Comparison of ENCODE assay signal across 1 cellular context in genomic region chr9:137223078-137224040, GRCh38.
TF ChIP-seq lines count a peak whose summit lies in the region.

No MANE protein-coding gene starts in this region.

TF ChIP-seq in HepG2, 621 proteins besides CTCF, POLR2A, EP300 and RAD21 (continued from another document and continues in another):
- TF ChIP-seq ZNF142 (CRISPR knock-in tag; IDR thresholded peaks at IDR 0.05) (peak; percentile 21; the same call in 1 of the 2 replicates), ZNF615 (CRISPR knock-in tag; IDR thresholded peaks at IDR 0.05; ENCODE audit: borderline replicate concordance) (no peak; the same call in 1 of the 2 replicates), MAF1 (CRISPR knock-in tag; IDR thresholded peaks at IDR 0.05; ENCODE audit: borderline replicate concordance) (no peak), ZNF337 (CRISPR knock-in tag; IDR thresholded peaks at IDR 0.05; ENCODE audit: borderline replicate concordance, low read depth) (no peak), JUN (CRISPR knock-in tag; IDR thresholded peaks at IDR 0.05) (no peak), ZNF543 (CRISPR knock-in tag; IDR thresholded peaks at IDR 0.05) (no peak), ZNF432 (CRISPR knock-in tag; IDR thresholded peaks at IDR 0.05; ENCODE audit: borderline replicate concordance) (no peak), TRAFD1 (CRISPR knock-in tag; IDR thresholded peaks at IDR 0.05; ENCODE audit: borderline replicate concordance) (no peak; the same call in 1 of the 2 replicates), SMYD3 (CRISPR knock-in tag; IDR thresholded peaks at IDR 0.05) (no peak), ZNF431 (CRISPR knock-in tag; IDR thresholded peaks at IDR 0.05; ENCODE audit: borderline replicate concordance, low read depth) (no peak), TEAD3 (CRISPR knock-in tag; optimal IDR thresholded peaks at IDR 0.05; ENCODE audit: borderline replicate concordance) (no peak), ZNF30 (CRISPR knock-in tag; IDR thresholded peaks at IDR 0.05) (no peak), BATF2 (CRISPR knock-in tag; IDR thresholded peaks at IDR 0.05) (0 out of 2 replicates have a peak, but pooled peaks have one; percentile 75), MED13 (CRISPR knock-in tag; IDR thresholded peaks at IDR 0.05) (no peak), ZBTB44 (CRISPR knock-in tag; IDR thresholded peaks at IDR 0.05) (no peak), FOXM1 (CRISPR knock-in tag; IDR thresholded peaks at IDR 0.05) (no peak), PHF20 (CRISPR knock-in tag; IDR thresholded peaks at IDR 0.05) (peak; percentile 78), RBM39 (IDR thresholded peaks at IDR 0.05; ENCODE audit: low read depth, low read length, poor library complexity, severe bottlenecking) (no peak), HHEX (CRISPR knock-in tag; IDR thresholded peaks at IDR 0.05) (no peak), CCDC6 (CRISPR knock-in tag; IDR thresholded peaks at IDR 0.05) (no peak), NFRKB (IDR thresholded peaks at IDR 0.05) (no peak), ZFYVE20 (CRISPR knock-in tag; IDR thresholded peaks at IDR 0.05; ENCODE audit: borderline replicate concordance, low read depth) (no peak), ARNTL (CRISPR knock-in tag; IDR thresholded peaks at IDR 0.05) (no peak), GLI4 (CRISPR knock-in tag; IDR thresholded peaks at IDR 0.05; ENCODE audit: borderline replicate concordance) (no peak), ZNF749 (CRISPR knock-in tag; IDR thresholded peaks at IDR 0.05; ENCODE audit: borderline replicate concordance) (no peak), ZNF772 (CRISPR knock-in tag; IDR thresholded peaks at IDR 0.05) (no peak; the same call in 1 of the 2 replicates), ZFP91 (CRISPR knock-in tag; IDR thresholded peaks at IDR 0.05; ENCODE audit: borderline replicate concordance) (peak; percentile 55; the same call in 1 of the 2 replicates), JARID2 (CRISPR knock-in tag; IDR thresholded peaks at IDR 0.05; ENCODE audit: insufficient replicate concordance) (no peak), DMAP1 (CRISPR knock-in tag; IDR thresholded peaks at IDR 0.05) (0 out of 2 replicates have a peak, but pooled peaks have one; percentile 4), POGZ (CRISPR knock-in tag; IDR thresholded peaks at IDR 0.05) (no peak), RFX5 (IDR thresholded peaks at IDR 0.05; ENCODE audit: low read depth, low read length) (no peak), NCOR1 (IDR thresholded peaks at IDR 0.05; ENCODE audit: borderline replicate concordance, low read length) (no peak), ZNF609 (CRISPR knock-in tag; IDR thresholded peaks at IDR 0.05; ENCODE audit: borderline replicate concordance) (peak; percentile 12; the same call in 1 of the 2 replicates), ZNF101 (CRISPR knock-in tag; IDR thresholded peaks at IDR 0.05; ENCODE audit: borderline replicate concordance, low read depth) (no peak), FIP1L1 (IDR thresholded peaks at IDR 0.05; ENCODE audit: borderline replicate concordance, insufficient read depth, low read depth, low read length) (0 out of 2 replicates have a peak, but pooled peaks have one; percentile 11), ZNF274 (CRISPR knock-in tag; IDR thresholded peaks at IDR 0.05) (peak; percentile 64; the same call in 1 of the 2 replicates), KDM4B (CRISPR knock-in tag; IDR thresholded peaks at IDR 0.05) (no peak), HNRNPK (IDR thresholded peaks at IDR 0.05; ENCODE audit: low read depth, low read length, poor library complexity, severe bottlenecking) (no peak), FOXK1 (CRISPR knock-in tag; IDR thresholded peaks at IDR 0.05; ENCODE audit: borderline replicate concordance, low read depth) (no peak), HOXA5 (CRISPR knock-in tag; IDR thresholded peaks at IDR 0.05) (no peak; the same call in 1 of the 2 replicates), SMAD9 (CRISPR knock-in tag; IDR thresholded peaks at IDR 0.05) (no peak), KLF15 (CRISPR knock-in tag; IDR thresholded peaks at IDR 0.05; ENCODE audit: borderline replicate concordance) (no peak)
- TF ChIP-seq, protein P1, sequence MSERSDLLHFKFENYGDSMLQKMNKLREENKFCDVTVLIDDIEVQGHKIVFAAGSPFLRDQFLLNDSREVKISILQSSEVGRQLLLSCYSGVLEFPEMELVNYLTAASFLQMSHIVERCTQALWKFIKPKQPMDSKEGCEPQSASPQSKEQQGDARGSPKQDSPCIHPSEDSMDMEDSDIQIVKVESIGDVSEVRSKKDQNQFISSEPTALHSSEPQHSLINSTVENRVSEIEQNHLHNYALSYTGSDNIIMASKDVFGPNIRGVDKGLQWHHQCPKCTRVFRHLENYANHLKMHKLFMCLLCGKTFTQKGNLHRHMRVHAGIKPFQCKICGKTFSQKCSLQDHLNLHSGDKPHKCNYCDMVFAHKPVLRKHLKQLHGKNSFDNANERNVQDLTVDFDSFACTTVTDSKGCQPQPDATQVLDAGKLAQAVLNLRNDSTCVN (CRISPR knock-in tag; IDR thresholded peaks at IDR 0.05; ENCODE audit: borderline replicate concordance): no peak
- TF ChIP-seq, protein P2, sequence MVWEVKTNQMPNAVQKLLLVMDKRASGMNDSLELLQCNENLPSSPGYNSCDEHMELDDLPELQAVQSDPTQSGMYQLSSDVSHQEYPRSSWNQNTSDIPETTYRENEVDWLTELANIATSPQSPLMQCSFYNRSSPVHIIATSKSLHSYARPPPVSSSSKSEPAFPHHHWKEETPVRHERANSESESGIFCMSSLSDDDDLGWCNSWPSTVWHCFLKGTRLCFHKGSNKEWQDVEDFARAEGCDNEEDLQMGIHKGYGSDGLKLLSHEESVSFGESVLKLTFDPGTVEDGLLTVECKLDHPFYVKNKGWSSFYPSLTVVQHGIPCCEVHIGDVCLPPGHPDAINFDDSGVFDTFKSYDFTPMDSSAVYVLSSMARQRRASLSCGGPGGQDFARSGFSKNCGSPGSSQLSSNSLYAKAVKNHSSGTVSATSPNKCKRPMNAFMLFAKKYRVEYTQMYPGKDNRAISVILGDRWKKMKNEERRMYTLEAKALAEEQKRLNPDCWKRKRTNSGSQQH (CRISPR knock-in tag; IDR thresholded peaks at IDR 0.05; ENCODE audit: low read depth): no peak
